In the genomic region with DNA sequence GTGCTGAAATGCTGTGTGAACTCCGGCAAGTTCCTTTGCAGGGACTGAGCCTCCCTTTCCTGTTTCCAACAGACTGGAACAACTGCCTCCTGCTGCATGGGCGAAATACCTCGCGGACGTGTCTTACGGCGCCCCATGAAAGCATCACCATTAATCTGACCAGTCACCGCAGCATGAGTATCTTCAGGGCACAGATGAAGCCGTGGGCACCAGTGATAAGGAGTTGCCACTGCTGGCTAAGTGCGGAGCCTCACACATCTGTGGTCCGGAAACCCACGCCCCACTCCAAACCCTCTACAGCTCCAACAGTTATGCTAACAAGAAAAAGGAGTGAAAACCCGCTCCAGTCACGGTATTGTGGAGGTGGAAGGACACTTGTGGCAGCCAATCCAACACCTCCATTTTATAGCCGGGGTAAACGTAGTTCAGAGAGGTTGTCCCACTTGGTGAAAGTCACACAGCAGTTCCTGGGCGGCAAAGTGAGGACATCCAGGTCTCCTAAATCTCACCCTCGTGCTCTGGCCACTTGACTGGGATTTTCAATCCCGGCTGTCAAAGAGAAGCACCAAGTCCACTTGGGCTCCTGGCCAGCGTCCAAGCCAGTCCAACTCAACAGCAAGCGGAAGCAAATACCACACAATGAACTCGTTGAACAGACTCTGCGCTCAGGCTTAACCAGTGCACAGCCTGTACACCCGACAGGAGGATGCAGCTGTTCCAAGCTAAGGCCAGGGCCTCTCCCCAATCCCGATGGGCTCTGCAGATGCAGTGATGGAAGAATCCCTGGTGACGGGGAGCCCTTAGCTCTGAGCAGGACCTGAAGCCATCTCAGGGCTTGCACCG, we compare ENCODE assay signal across 1 cellular context.
TF ChIP-seq lines count a peak whose summit lies in the region.

No MANE protein-coding gene starts in this region.

TF ChIP-seq in H1, 55 proteins besides CTCF, POLR2A, EP300 and RAD21:
- 0 out of 2 replicates have a peak, but pooled peaks have one; percentile 22 for TF ChIP-seq KDM1A (IDR thresholded peaks at IDR 0.05; ENCODE audit: borderline replicate concordance, low read length)
